Comparison of ENCODE assay signal across 19 cellular contexts in genomic region chr16:12456355-12456754, GRCh38.
"Had no signal": no experiment of that assay in that cellular context is flagged by ENCODE, and none has a peak within 500 bp of the region (broad histone marks: within the 10 kb centered on the region; RNA-seq: fewer than 3 reads in every experiment).

No MANE protein-coding gene starts in this region.

- DNase-seq: KBM-7, MV-4-11, NCI-H1048, NCI-H1105, NCI-H1417, NCI-H1436 treated with DMSO at 0.1 percent for 48 hours, NCI-H1694, NCI-H187 treated with DMSO at 0.1 percent for 48 hours, NCI-H2029 treated with DMSO at 0.1 percent for 48 hours, NCI-H2171 treated with DMSO at 0.1 percent for 48 hours, NCI-H345, NCI-H446 treated with DMSO at 0.1 percent for 48 hours, NCI-H510A treated with DMSO at 0.1 percent for 48 hours, NCI-H526, NCI-H82, Right ventricle myocardium superior, RPMI8226, SK-N-SH, SW 1271 had no signal

- H3K9me3 ChIP-seq: SK-N-SH had no signal

- H3K9ac ChIP-seq: SK-N-SH had no signal

- H3K4me2 ChIP-seq: SK-N-SH had no signal
